ENCODE assay signal across 22 cellular contexts in genomic region chr1:25740071-25740470, GRCh38. TPM values are rescaled to one million over a fixed set of nuclear protein-coding genes. Genes with fewer than 3 reads are reported as not detected.
DNase-seq lines count a peak whose midpoint lies in the region; ATAC-seq and TF ChIP-seq lines count a peak whose summit lies in the region.
"Had no signal": no experiment of that assay in that cellular context is flagged by ENCODE, and none has a peak within 500 bp of the region (broad histone marks: within the 10 kb centered on the region; RNA-seq: fewer than 3 reads in every experiment).

No MANE protein-coding gene starts in this region.

- WGBS in heart left ventricle, 4 donors: 95 to 97% (median 96%) methylated on average over 10 of the region's 10 CpGs
- 94 to 98% methylated on average over 10 of the region's 10 CpGs for WGBS in aorta, 2 donors
- WGBS in transverse colon (ENCODE audit: low coverage in 1 of 2), 2 donors: 93% methylated on average over 7 to 10 of the region's 10 CpGs

- TF ChIP-seq POLR2A in heart left ventricle (IDR thresholded peaks at IDR 0.05): no peak
- TF ChIP-seq POLR2A in transverse colon (IDR thresholded peaks at IDR 0.05): no peak

- TF ChIP-seq CTCF in cardiac muscle cell (IDR thresholded peaks at IDR 0.05; ENCODE audit: low read depth, low read length) (no peak), heart left ventricle (IDR thresholded peaks at IDR 0.05) (no peak), type B pancreatic cell (conservative IDR thresholded peaks at IDR 0.05) (no peak), transverse colon (IDR thresholded peaks at IDR 0.05) (no peak)

- in situ Hi-C loops in transverse colon (cut with MboI; ENCODE audit: low pct_ligation_motif_present in 1 of 4, low pct_unique_long_range_greater_than_20kb in 1 of 4, low sequenced_read_pairs in 3 of 4): no loop called here

- no peaks in the 10 kb centered on the region for H3K9me3 Mint-ChIP-seq in activated T-helper 17 cell treated with anti-CD3 and anti-CD28 coated beads, Interleukin-2, amount 50 U/mL, for 72 hours
- H3K9me3 Mint-ChIP-seq in naive thymus-derived CD4-positive, alpha-beta T cell: peaks cover 0 to 3% (median 0%) of the 10 kb centered on the region in 11 donors
- no peaks in the 10 kb centered on the region for H3K9me3 Mint-ChIP-seq in type B pancreatic cell
- H3K9me3 Mint-ChIP-seq: CD4-positive, alpha-beta memory T cell; GM23338 had no signal

- no peaks in the 10 kb centered on the region for H3K36me3 Mint-ChIP-seq in activated T-helper 17 cell treated with anti-CD3 and anti-CD28 coated beads, Interleukin-2, amount 50 U/mL, for 72 hours (ENCODE audit: low read depth)
- peaks cover 0 to 32% (median 12%) of the 10 kb centered on the region in 5 donors for H3K36me3 Mint-ChIP-seq in naive thymus-derived CD4-positive, alpha-beta T cell
- no peaks in the 10 kb centered on the region for H3K36me3 Mint-ChIP-seq in type B pancreatic cell
- H3K36me3 Mint-ChIP-seq: IgD-negative memory B cell had no signal

- CTCF ChIA-PET in naive thymus-derived CD4-positive, alpha-beta T cell (lab: Charles Lee): interaction anchor here (0.7 kb wide), 1 partner anchor 20 kb away, joined by 3 read pairs; no protein-coding TSS in a partner anchor

- no peaks in the 10 kb centered on the region for H3K9me3 ChIP-seq in cardiac muscle cell (ENCODE audit: low read depth)
- peaks cover 0 to 10% (median 0%) of the 10 kb centered on the region in 12 donors for H3K9me3 ChIP-seq in heart left ventricle
- no peaks in the 10 kb centered on the region for H3K9me3 ChIP-seq in naive thymus-derived CD4-positive, alpha-beta T cell (ENCODE audit: control insufficient read depth in 2 of 3, low read length in 3 of 3)
- H3K9me3 ChIP-seq in aorta (ENCODE audit: control insufficient read depth, low read length): no peaks in the 10 kb centered on the region
- H3K9me3 ChIP-seq in transverse colon: no peaks in the 10 kb centered on the region
- H3K9me3 ChIP-seq: A549, MG63 had no signal

- H3K36me3 ChIP-seq in cardiac muscle cell (no peaks in the 10 kb centered on the region), heart left ventricle (no peaks in the 10 kb centered on the region), aorta (ENCODE audit: control insufficient read depth in 1 of 2, insufficient read depth in 2 of 2, low read length in 1 of 2) (no peaks in the 10 kb centered on the region), transverse colon (no peaks in the 10 kb centered on the region)
- peaks cover 0 to 7% (median 0%) of the 10 kb centered on the region in 3 experiments for H3K36me3 ChIP-seq in naive thymus-derived CD4-positive, alpha-beta T cell (ENCODE audit: control insufficient read depth in 2 of 3, insufficient read depth in 3 of 3, low read length in 3 of 3)
- H3K36me3 ChIP-seq: MG63 had no signal

- H3K27me3 Mint-ChIP-seq in activated T-helper 17 cell treated with anti-CD3 and anti-CD28 coated beads, Interleukin-2, amount 50 U/mL, for 72 hours: no peaks in the 10 kb centered on the region
- peaks cover 0 to 41% (median 0%) of the 10 kb centered on the region in 5 donors for H3K27me3 Mint-ChIP-seq in naive thymus-derived CD4-positive, alpha-beta T cell
- peaks cover 12% of the 10 kb centered on the region for H3K27me3 Mint-ChIP-seq in type B pancreatic cell
- H3K27me3 Mint-ChIP-seq: CD4-positive, alpha-beta memory T cell had no signal

- DNase-seq in cardiac muscle cell (ENCODE audit: low read depth in 1 of 2, low spot score in 1 of 2) (no peak), heart left ventricle (no peak), aorta (peak; percentile 33 to 38), type B pancreatic cell (ENCODE audit: extremely low spot score, unreplicated experiment) (no peak), transverse colon (no peak)
- DNase-seq in naive thymus-derived CD4-positive, alpha-beta T cell: no peak
- DNase-seq: Calu3; CD4-positive, alpha-beta memory T cell; Kasumi-1; MG63; NCI-H1048; NCI-H1436; NCI-H1930; NCI-H226; NCI-H524; NCI-H82; RPMI8226 had no signal

- peaks cover 10% of the 10 kb centered on the region for H3K4me1 Mint-ChIP-seq in activated T-helper 17 cell treated with anti-CD3 and anti-CD28 coated beads, Interleukin-2, amount 50 U/mL, for 72 hours
- H3K4me1 Mint-ChIP-seq in naive thymus-derived CD4-positive, alpha-beta T cell: peaks cover 0 to 95% (median 83%) of the 10 kb centered on the region in 7 donors
- peaks cover 8% of the 10 kb centered on the region for H3K4me1 Mint-ChIP-seq in type B pancreatic cell (ENCODE audit: unreplicated experiment)

- TF ChIP-seq EP300 in transverse colon (IDR thresholded peaks at IDR 0.05; ENCODE audit: low read depth): no peak

- POLR2A ChIA-PET in naive thymus-derived CD4-positive, alpha-beta T cell (lab: Charles Lee): no interaction called here

- H3K4me1 ChIP-seq in cardiac muscle cell (ENCODE audit: low read depth): peaks cover 37% of the 10 kb centered on the region
- peaks cover 3 to 64% (median 37%) of the 10 kb centered on the region in 12 donors for H3K4me1 ChIP-seq in heart left ventricle
- H3K4me1 ChIP-seq in naive thymus-derived CD4-positive, alpha-beta T cell (ENCODE audit: control insufficient read depth in 2 of 2, insufficient read depth in 2 of 2, low read length in 2 of 2): peaks cover 0 to 22% of the 10 kb centered on the region in 2 donors
- no peaks in the 10 kb centered on the region for H3K4me1 ChIP-seq in aorta (ENCODE audit: control insufficient read depth in 1 of 2, insufficient read depth in 2 of 2, low read length in 2 of 2)
- peaks cover 13 to 26% (median 17%) of the 10 kb centered on the region in 4 donors for H3K4me1 ChIP-seq in transverse colon
- H3K4me1 ChIP-seq: A549 had no signal

- H3K27ac ChIP-seq in cardiac muscle cell (peak overlapping the region; percentile 4), heart left ventricle (no peak overlapping the region), aorta (ENCODE audit: low read depth in 1 of 2, low read length in 2 of 2) (no peak overlapping the region), transverse colon (no peak overlapping the region)
- H3K27ac ChIP-seq in naive thymus-derived CD4-positive, alpha-beta T cell (ENCODE audit: low read depth, low read length): no peak overlapping the region
- H3K27ac ChIP-seq: A549 had no signal

- H3K4me3 ChIP-seq in cardiac muscle cell (no peak overlapping the region), heart left ventricle (no peak overlapping the region), aorta (ENCODE audit: low read length in 2 of 2) (no peak overlapping the region), transverse colon (no peak overlapping the region)
- H3K4me3 ChIP-seq in naive thymus-derived CD4-positive, alpha-beta T cell (ENCODE audit: low read length): no peak overlapping the region
- H3K4me3 ChIP-seq: A549, GM12878, GM23338, MG63 had no signal

- no peak overlapping the region for H3K4me3 Mint-ChIP-seq in activated T-helper 17 cell treated with anti-CD3 and anti-CD28 coated beads, Interleukin-2, amount 50 U/mL, for 72 hours
- peak overlapping the region in 2 of 10 donors; percentile 4 to 23 for H3K4me3 Mint-ChIP-seq in naive thymus-derived CD4-positive, alpha-beta T cell
- H3K4me3 Mint-ChIP-seq in type B pancreatic cell: no peak overlapping the region
- H3K4me3 Mint-ChIP-seq: CD4-positive, alpha-beta memory T cell; GM23338 had no signal

- H3K27me3 ChIP-seq in cardiac muscle cell (no peaks in the 10 kb centered on the region), heart left ventricle (no peaks in the 10 kb centered on the region), aorta (ENCODE audit: control insufficient read depth in 1 of 2, insufficient read depth in 2 of 2, low read length in 1 of 2) (no peaks in the 10 kb centered on the region), transverse colon (no peaks in the 10 kb centered on the region)
- no peaks in the 10 kb centered on the region for H3K27me3 ChIP-seq in naive thymus-derived CD4-positive, alpha-beta T cell (ENCODE audit: control insufficient read depth in 2 of 2, insufficient read depth in 2 of 2, low read length in 2 of 2)
- H3K27me3 ChIP-seq: MG63 had no signal

- intact Hi-C loops in heart left ventricle (cut with DNase I) (loop anchor here in 7 of 10 donors (5.0 to 10.0 kb wide), 6 partner anchors 33 to 123 kb away; partner anchors contain the start of gene MAN1C1 (in 3 of the 7)), aorta (cut with DNase I) (loop anchor here (5.0 kb wide), 2 partner anchors 43 to 123 kb away; partner anchors contain the start of gene MAN1C1 (in 2 of the 2)), transverse colon (cut with DNase I; ENCODE audit: low total_unique reads) (loop anchor here (5.0 kb wide), 1 partner anchor 123 kb away; the partner anchor contains the start of gene MAN1C1)
- intact Hi-C loops in naive thymus-derived CD4-positive, alpha-beta T cell (cut with micrococcal nuclease): no loop called here

- no peak for ATAC-seq in heart left ventricle
- no peak for ATAC-seq in activated T-helper 17 cell treated with anti-CD3 and anti-CD28 coated beads, Interleukin-2, amount 50 U/mL, for 72 hours (replicated peaks)
- ATAC-seq in naive thymus-derived CD4-positive, alpha-beta T cell: no peak
- ATAC-seq in aorta (ENCODE audit: low FRiP score): no peak
- ATAC-seq: A549, GM12878, GM23338 had no signal

- H3K27ac Mint-ChIP-seq in activated T-helper 17 cell treated with anti-CD3 and anti-CD28 coated beads, Interleukin-2, amount 50 U/mL, for 72 hours: peak overlapping the region; percentile 40
- peak overlapping the region in 8 of 9 donors; percentile 42 to 95 (median 86) for H3K27ac Mint-ChIP-seq in naive thymus-derived CD4-positive, alpha-beta T cell
- H3K27ac Mint-ChIP-seq in type B pancreatic cell: no peak overlapping the region
- H3K27ac Mint-ChIP-seq: GM23338, IgD-negative memory B cell had no signal

RNA-seq across cellular contexts. Expression of gene SELENON, which starts 59.9 kb away (rescaled TPM):
- total RNA-seq in cardiac muscle cell (97.3 and 123 TPM in 2 replicates), heart left ventricle (10 to 100 TPM; 39.8 to 92.3 (median 48.5) TPM), aorta (10 to 100 TPM; 68.0 to 79.4 TPM), type B pancreatic cell (ENCODE audit: low replicate concordance) (39.8 and 68.7 TPM in 2 replicates), transverse colon (10 to 100 TPM; 17.1 to 68.1 (median 24.4) TPM)
- polyA plus RNA-seq in cardiac muscle cell (111 and 130 TPM in 2 replicates), heart left ventricle (10 to 100 TPM; 28.9 to 53.2 TPM), aorta (10 to 100 TPM; 13.1 to 36.9 TPM)
- total RNA-seq in activated T-helper 17 cell treated with anti-CD3 and anti-CD28 coated beads, Interleukin-2, amount 50 U/mL, for 72 hours: 10 to 100 TPM; 10.2 to 13.2 TPM
- 10 to 100 TPM; 11.9 to 27.7 (median 25.8) TPM for total RNA-seq in naive thymus-derived CD4-positive, alpha-beta T cell
- polyA plus RNA-seq in naive thymus-derived CD4-positive, alpha-beta T cell: 1 to 10 TPM; 2.6 to 5.6 TPM

Comparison
In these comparisons a context has a peak if more than half of its experiments do, and no peak if none do; other contexts are left out.
1. DNase-seq: peak in aorta (2 of 2); none in cardiac muscle cell (0 of 2), heart left ventricle (0 of 5), naive thymus-derived CD4-positive, alpha-beta T cell (0 of 9), type B pancreatic cell (single experiment) and transverse colon (single experiment).
2. intact Hi-C loops: an anchor here in heart left ventricle (5.0 to 10.0 kb wide), aorta (5.0 kb wide) and transverse colon (5.0 kb wide); none called in naive thymus-derived CD4-positive, alpha-beta T cell.